ENCODE assay signal across 37 cellular contexts in the genomic region with DNA sequence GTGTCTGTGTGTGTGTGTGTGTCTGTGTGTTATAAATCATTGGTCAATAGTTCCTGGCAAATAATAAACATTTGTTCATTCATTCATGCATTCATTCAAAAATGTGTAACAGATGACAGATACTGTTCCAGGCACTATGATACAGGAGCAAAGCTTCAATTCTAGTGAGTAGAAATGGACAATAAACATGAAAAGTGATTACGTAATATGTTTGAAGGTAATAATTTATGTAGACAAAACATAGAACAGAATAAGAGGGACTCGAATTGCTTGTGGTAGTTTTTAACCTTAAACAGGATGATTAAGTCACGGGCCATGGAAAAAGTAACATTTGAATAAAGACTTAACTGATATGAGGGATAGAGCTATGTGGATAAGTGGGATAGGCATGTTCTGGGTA.
DNase-seq lines count a peak whose midpoint lies in the region; ATAC-seq, FAIRE-seq and TF ChIP-seq lines count a peak whose summit lies in the region.
"Had no signal": no experiment of that assay in that cellular context is flagged by ENCODE, and none has a peak within 500 bp of the region (broad histone marks: within the 10 kb centered on the region; RNA-seq: fewer than 3 reads in every experiment).

No MANE protein-coding gene starts in this region.

- no TSS peak for BruUV-seq in IMR-90 (replicated peaks; lab: Mats Ljungman, UMichigan)
- no TSS peak for BruUV-seq in K562 (replicated peaks; lab: Mats Ljungman, UMichigan)
- no TSS peak for BruUV-seq in MCF 10A (replicated peaks; lab: Mats Ljungman, UMichigan)

- H3K4me2 ChIP-seq in IMR-90 (ENCODE audit: low read depth, low read length) (no peak overlapping the region), astrocyte (ENCODE audit: low read length) (no peak overlapping the region), K562 (ENCODE audit: insufficient read depth, low read length) (no peak overlapping the region)
- H3K4me2 ChIP-seq: A549; BLaER1; BLaER1 treated with 17β-estradiol and CSF1 and Interleukin-3, amounts not matched to agents 10 nM and 100 nM had no signal

- H3K4me3 Mint-ChIP-seq in astrocyte (ENCODE audit: unreplicated experiment) (no peak overlapping the region), MCF 10A (ENCODE audit: unreplicated experiment) (no peak overlapping the region), natural killer cell (no peak overlapping the region)
- H3K4me3 Mint-ChIP-seq: B cell; CD14-positive monocyte; CD4-positive, alpha-beta memory T cell; CD4-positive, alpha-beta T cell; CD4-positive, CD25-positive, alpha-beta regulatory T cell; CD8-positive, alpha-beta memory T cell; CD8-positive, alpha-beta T cell had no signal

- H3K14ac ChIP-seq in IMR-90 (replicated peaks; ENCODE audit: low read depth, low read length): no peak overlapping the region

- no peak overlapping the region for H2BK20ac ChIP-seq in IMR-90 (ENCODE audit: low read depth, low read length)

- no peaks in the 10 kb centered on the region for H3K79me2 ChIP-seq in astrocyte (ENCODE audit: insufficient read depth, low read length)
- H3K79me2 ChIP-seq in K562 (ENCODE audit: control insufficient read depth, insufficient read depth, low read length): no peaks in the 10 kb centered on the region

- TF ChIP-seq CTCF in IMR-90 (conservative IDR thresholded peaks at IDR 0.05; ENCODE audit: low read depth, low read length): no peak
- no peak for TF ChIP-seq CTCF in astrocyte (IDR thresholded peaks at IDR 0.05; ENCODE audit: insufficient read depth, low read depth, low read length)
- no peak for TF ChIP-seq CTCF in K562 (IDR thresholded peaks at IDR 0.05 in 2 of 3, conservative IDR thresholded peaks at IDR 0.05 in 1 of 3; ENCODE audit: insufficient read depth in 2 of 3, low read depth in 1 of 3, low read length in 3 of 3)
- no peak for TF ChIP-seq CTCF in MCF 10A (IDR thresholded peaks at IDR 0.05; ENCODE audit: unreplicated experiment)
- TF ChIP-seq CTCF in natural killer cell (IDR thresholded peaks at IDR 0.05): no peak

- 14% methylated on average over 1 of the region's 3 CpGs; no CpG with 5 or more reads in 1 of the 2 experiments for WGBS in IMR-90 (ENCODE audit: extremely low coverage in 2 of 2, insufficient read length in 1 of 2), 2 experiments
- WGBS in K562 (ENCODE audit: insufficient coverage, low coverage, missing lambda C conversion rate): 2% methylated on average over 3 of the region's 3 CpGs

- no peak overlapping the region for H4K8ac ChIP-seq in IMR-90 (ENCODE audit: low read depth in 2 of 2, low read length in 2 of 2)

- TF ChIP-seq POLR2A in IMR-90 (IDR thresholded peaks at IDR 0.05; ENCODE audit: low read depth, low read length) (no peak), K562 (conservative IDR thresholded peaks at IDR 0.05) (no peak)

- no peak for TF ChIP-seq EP300 in K562 (IDR thresholded peaks at IDR 0.05; ENCODE audit: low read length)

- H3K4me1 Mint-ChIP-seq in astrocyte (ENCODE audit: low read depth, unreplicated experiment) (no peaks in the 10 kb centered on the region), MCF 10A (ENCODE audit: insufficient read depth, unreplicated experiment) (peaks cover 5% of the 10 kb centered on the region), natural killer cell (no peaks in the 10 kb centered on the region)
- H3K4me1 Mint-ChIP-seq: B cell; CD14-positive monocyte; CD4-positive, alpha-beta memory T cell; CD4-positive, CD25-positive, alpha-beta regulatory T cell; CD8-positive, alpha-beta memory T cell had no signal

- dilution Hi-C loops in IMR-90 (cut with HindIII; ENCODE audit: low sequenced_read_pairs, unreplicated experiment): no loop called here

- H3K27ac Mint-ChIP-seq in astrocyte (ENCODE audit: unreplicated experiment) (no peak overlapping the region), MCF 10A (ENCODE audit: low read depth, unreplicated experiment) (no peak overlapping the region), natural killer cell (no peak overlapping the region)
- H3K27ac Mint-ChIP-seq: B cell; CD4-positive, alpha-beta memory T cell; CD4-positive, alpha-beta T cell; CD4-positive, CD25-positive, alpha-beta regulatory T cell; CD8-positive, alpha-beta T cell had no signal

- no peak for TF ChIP-seq RAD21 in IMR-90 (IDR thresholded peaks at IDR 0.05; ENCODE audit: low read length)
- TF ChIP-seq RAD21 in K562 (CRISPR knock-in tag; conservative IDR thresholded peaks at IDR 0.05 in 1 of 2, IDR thresholded peaks at IDR 0.05 in 1 of 2): no peak

- H2AK5ac ChIP-seq in IMR-90 (ENCODE audit: low read depth, low read length): no peak overlapping the region

- no peaks in the 10 kb centered on the region for H3K36me3 ChIP-seq in IMR-90 (ENCODE audit: control insufficient read depth, insufficient read depth, low read length)
- H3K36me3 ChIP-seq in astrocyte (ENCODE audit: insufficient read depth, low read length): no peaks in the 10 kb centered on the region
- no peaks in the 10 kb centered on the region for H3K36me3 ChIP-seq in K562 (ENCODE audit: control insufficient read depth, insufficient read depth, low read length)
- H3K36me3 ChIP-seq: BE2C; BLaER1; BLaER1 treated with 17β-estradiol and CSF1 and Interleukin-3, amounts not matched to agents 10 nM and 100 nM had no signal

- H2AFZ ChIP-seq in IMR-90 (replicated peaks; ENCODE audit: low read length, poor library complexity) (no peak overlapping the region), astrocyte (ENCODE audit: low read depth, low read length) (no peak overlapping the region), K562 (ENCODE audit: low read depth, low read length) (no peak overlapping the region)

- H3K27ac ChIP-seq in IMR-90 (ENCODE audit: insufficient read depth, low read length): no peak overlapping the region
- no peak overlapping the region for H3K27ac ChIP-seq in astrocyte (ENCODE audit: low read depth, low read length)
- no peak overlapping the region for H3K27ac ChIP-seq in K562 (ENCODE audit: extremely low read depth, low read depth, low read length)
- H3K27ac ChIP-seq: 22Rv1; A549; BLaER1; BLaER1 treated with 17β-estradiol and CSF1 and Interleukin-3, amounts not matched to agents 10 nM and 100 nM; C4-2B had no signal

- ATAC-seq in IMR-90 (ENCODE audit: low read depth): no peak
- no peak for ATAC-seq in K562
- ATAC-seq in natural killer cell: no peak
- no peak for ATAC-seq in GM19463 (IDR thresholded peaks at IDR 0.05; ENCODE audit: unreplicated experiment)
- ATAC-seq: A549; CD8-positive, alpha-beta T cell had no signal

- H2BK120ac ChIP-seq in IMR-90 (ENCODE audit: low read depth, low read length): no peak overlapping the region

- no peaks in the 10 kb centered on the region; the same call in 1 of the 2 replicates for H3K9me3 ChIP-seq in IMR-90 (ENCODE audit: control insufficient read depth, insufficient read depth, low read length)
- no peaks in the 10 kb centered on the region for H3K9me3 ChIP-seq in astrocyte (ENCODE audit: insufficient read depth, low read depth, low read length)
- H3K9me3 ChIP-seq in K562 (replicated peaks; ENCODE audit: control insufficient read depth, insufficient read depth, low read depth, low read length): no peaks in the 10 kb centered on the region
- H3K9me3 ChIP-seq: A549; BE2C; BLaER1; BLaER1 treated with 17β-estradiol and CSF1 and Interleukin-3, amounts not matched to agents 10 nM and 100 nM; Caco-2 had no signal

- H3K9me1 ChIP-seq in IMR-90 (ENCODE audit: insufficient read depth, low read length) (no peaks in the 10 kb centered on the region), K562 (ENCODE audit: control insufficient read depth, insufficient read depth, low read length) (no peaks in the 10 kb centered on the region)

- H2BK15ac ChIP-seq in IMR-90 (ENCODE audit: low read depth, low read length): no peak overlapping the region

- no peak overlapping the region for H4K5ac ChIP-seq in IMR-90 (ENCODE audit: low read depth, low read length)

- in situ Hi-C loops in IMR-90 (cut with MboI; ENCODE audit: low sequenced_read_pairs) (no loop called here), K562 (cut with MboI) (no loop called here)

- no peaks in the 10 kb centered on the region for H3K27me3 Mint-ChIP-seq in astrocyte (ENCODE audit: low read depth, unreplicated experiment)
- no peaks in the 10 kb centered on the region for H3K27me3 Mint-ChIP-seq in MCF 10A (ENCODE audit: insufficient read depth, unreplicated experiment)
- H3K27me3 Mint-ChIP-seq in natural killer cell (ENCODE audit: low read depth in 2 of 2): no peaks in the 10 kb centered on the region
- H3K27me3 Mint-ChIP-seq: B cell; CD4-positive, alpha-beta memory T cell; CD4-positive, alpha-beta T cell; CD4-positive, CD25-positive, alpha-beta regulatory T cell had no signal

- no peaks in the 10 kb centered on the region for H3K36me3 Mint-ChIP-seq in astrocyte (ENCODE audit: low read depth, unreplicated experiment)
- no peaks in the 10 kb centered on the region for H3K36me3 Mint-ChIP-seq in MCF 10A (ENCODE audit: insufficient read depth, unreplicated experiment)
- no peaks in the 10 kb centered on the region for H3K36me3 Mint-ChIP-seq in natural killer cell
- H3K36me3 Mint-ChIP-seq: CD14-positive monocyte; CD4-positive, alpha-beta memory T cell; CD4-positive, CD25-positive, alpha-beta regulatory T cell; CD8-positive, alpha-beta memory T cell; CD8-positive, alpha-beta T cell had no signal

- DNase-seq in IMR-90 (no peak), astrocyte (ENCODE audit: low read depth) (no peak), K562 (ENCODE audit: extremely low read depth in 1 of 4, low spot score in 3 of 4) (no peak), MCF 10A (ENCODE audit: unreplicated experiment) (no peak), natural killer cell (no peak), NCI-H748 (lab: John Stamatoyannopoulos, UW; ENCODE audit: unreplicated experiment) (no peak)
- DNase-seq: 8988T; ACHN; AML-193; BE2C; C1 segment of cervical spinal cord; Caco-2; Calu3; CD4-positive, alpha-beta memory T cell; CD4-positive, alpha-beta T cell; CD4-positive, CD25-positive, alpha-beta regulatory T cell; CD8-positive, alpha-beta memory T cell; CD8-positive, alpha-beta T cell; COR-L47; DMS 273 treated with DMSO at 0.1 percent for 48 hours; DMS153; DMS53; DMS79; DMS79 treated with DMSO at 0.1 percent for 48 hours; DND-41; EL had no signal

- no peaks in the 10 kb centered on the region for H4K20me1 ChIP-seq in IMR-90 (ENCODE audit: insufficient read depth, low read length)
- no peaks in the 10 kb centered on the region for H4K20me1 ChIP-seq in astrocyte (ENCODE audit: insufficient read depth, low read length)
- H4K20me1 ChIP-seq in K562 (replicated peaks; ENCODE audit: control insufficient read depth, insufficient read depth, low read length): no peaks in the 10 kb centered on the region
- H4K20me1 ChIP-seq: BLaER1; BLaER1 treated with 17β-estradiol and CSF1 and Interleukin-3, amounts not matched to agents 10 nM and 100 nM had no signal

- no peaks in the 10 kb centered on the region for H3K27me3 ChIP-seq in IMR-90 (ENCODE audit: control insufficient read depth, insufficient read depth, low read length)
- no peaks in the 10 kb centered on the region for H3K27me3 ChIP-seq in astrocyte (ENCODE audit: insufficient read depth, low read length)
- H3K27me3 ChIP-seq in K562 (ENCODE audit: control insufficient read depth in 2 of 2, insufficient read depth in 2 of 2, low read length in 2 of 2): no peaks in the 10 kb centered on the region
- H3K27me3 ChIP-seq: BE2C had no signal

- POLR2A ChIA-PET in IMR-90 (lab: Charles Lee; ENCODE audit: unreplicated experiment): no interaction called here
- POLR2A ChIA-PET in K562 (lab: Yijun Ruan, JAX): no interaction called here
- POLR2A ChIA-PET in MCF 10A (lab: Yijun Ruan, JAX): no interaction called here

- no peaks in the 10 kb centered on the region for H3K79me1 ChIP-seq in IMR-90 (ENCODE audit: low read depth in 1 of 2, low read length in 2 of 2)

- H2AK9ac ChIP-seq in IMR-90 (replicated peaks; ENCODE audit: low read depth, low read length, poor library complexity): no peak overlapping the region

- H3K9ac ChIP-seq in IMR-90 (ENCODE audit: low read depth, low read length) (no peak overlapping the region), astrocyte (ENCODE audit: low read length) (no peak overlapping the region), K562 (ENCODE audit: insufficient read depth in 1 of 2, low read depth in 2 of 2, low read length in 2 of 2) (no peak overlapping the region)
- H3K9ac ChIP-seq: BLaER1; BLaER1 treated with 17β-estradiol and CSF1 and Interleukin-3, amounts not matched to agents 10 nM and 100 nM had no signal

- no peak overlapping the region for H3K23ac ChIP-seq in IMR-90 (ENCODE audit: low read depth, low read length)

- intact Hi-C loops in IMR-90 (cut with micrococcal nuclease) (no loop called here), K562 (cut with micrococcal nuclease) (no loop called here), MCF 10A (cut with micrococcal nuclease) (no loop called here), natural killer cell (cut with micrococcal nuclease) (no loop called here)

- H3K18ac ChIP-seq in IMR-90 (ENCODE audit: low read depth, low read length): no peak overlapping the region

- CTCF ChIA-PET in IMR-90 (lab: Yijun Ruan, JAX) (no interaction called here), K562 (lab: Yijun Ruan, JAX; ENCODE audit: low intra/inter-chr PET ratio) (no interaction called here), MCF 10A (lab: Yijun Ruan, JAX) (no interaction called here)

- no peak overlapping the region for H4K91ac ChIP-seq in IMR-90 (ENCODE audit: insufficient read depth, low read depth, low read length)

- no peak overlapping the region for H3K56ac ChIP-seq in IMR-90 (ENCODE audit: extremely low read depth, insufficient read depth, low read length)

- no peak overlapping the region for H3K4ac ChIP-seq in IMR-90 (ENCODE audit: low read depth, low read length)

- H3K4me1 ChIP-seq in IMR-90 (ENCODE audit: control insufficient read depth, insufficient read depth, low read length) (no peaks in the 10 kb centered on the region), astrocyte (ENCODE audit: insufficient read depth, low read length) (no peaks in the 10 kb centered on the region), K562 (replicated peaks in 1 of 2; ENCODE audit: control insufficient read depth in 2 of 2, insufficient read depth in 2 of 2, low read length in 2 of 2) (no peaks in the 10 kb centered on the region)
- H3K4me1 ChIP-seq: A549; BE2C; BLaER1; BLaER1 treated with 17β-estradiol and CSF1 and Interleukin-3, amounts not matched to agents 10 nM and 100 nM; Caco-2 had no signal

- H3K9me3 Mint-ChIP-seq in astrocyte (ENCODE audit: unreplicated experiment): no peaks in the 10 kb centered on the region
- no peaks in the 10 kb centered on the region for H3K9me3 Mint-ChIP-seq in MCF 10A (ENCODE audit: unreplicated experiment)
- peaks cover 0 to 18% of the 10 kb centered on the region in 2 donors for H3K9me3 Mint-ChIP-seq in natural killer cell

- H2BK5ac ChIP-seq in IMR-90 (ENCODE audit: low read depth, low read length, poor library complexity, severe bottlenecking): no peak overlapping the region

- peak; percentile 97 for FAIRE-seq in astrocyte (lab: Jason Lieb, UNC)
- no peak for FAIRE-seq in K562 (lab: Jason Lieb, UNC)
- FAIRE-seq in colon (lab: Jason Lieb, UNC): peak; percentile 78
- FAIRE-seq: A204.1, D721Med had no signal

- H3K4me3 ChIP-seq in IMR-90 (ENCODE audit: insufficient read depth, low read depth, low read length) (no peak overlapping the region), astrocyte (ENCODE audit: insufficient read depth, low read depth, low read length) (no peak overlapping the region), K562 (no peak overlapping the region)
- H3K4me3 ChIP-seq: A549; BLaER1; BLaER1 treated with 17β-estradiol and CSF1 and Interleukin-3, amounts not matched to agents 10 nM and 100 nM had no signal
